1 cellular context compared by ENCODE assay signal in the genomic region with DNA sequence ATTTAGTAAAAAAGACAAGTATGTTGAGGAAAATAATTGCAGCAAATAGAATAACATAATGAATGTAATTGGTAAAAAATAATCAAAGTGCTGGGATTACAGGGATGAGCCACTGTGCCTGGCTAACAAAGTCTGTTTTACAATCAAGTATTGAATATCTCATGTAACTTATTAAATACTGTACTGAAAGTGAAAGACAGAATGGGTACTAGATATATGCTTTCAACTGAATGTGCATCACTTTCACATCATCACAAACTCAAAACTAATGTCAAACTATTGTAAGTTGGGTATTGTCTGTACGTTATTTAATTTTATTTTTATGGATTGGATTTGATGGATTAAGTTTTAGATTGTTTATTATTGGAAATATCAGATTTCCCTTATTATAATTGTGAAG.
TF ChIP-seq lines count a peak whose summit lies in the region.

No MANE protein-coding gene starts in this region.

TF ChIP-seq in GM12878, 131 proteins besides CTCF, POLR2A, EP300 and RAD21 (continued from another document):
- TF ChIP-seq MYC (IDR thresholded peaks at IDR 0.05; ENCODE audit: insufficient read depth, insufficient read length, insufficient replicate concordance, low read length, severe bottlenecking) = no peak
- TF ChIP-seq YBX1 (IDR thresholded peaks at IDR 0.05) = no peak
- TF ChIP-seq IKZF1 (conservative IDR thresholded peaks at IDR 0.05) = no peak
- no peak for TF ChIP-seq EZH2 (IDR thresholded peaks at IDR 0.05; ENCODE audit: borderline replicate concordance, control insufficient read depth, low read depth, low read length)
